ENCODE assay signal across 1 cellular context in the genomic region with DNA sequence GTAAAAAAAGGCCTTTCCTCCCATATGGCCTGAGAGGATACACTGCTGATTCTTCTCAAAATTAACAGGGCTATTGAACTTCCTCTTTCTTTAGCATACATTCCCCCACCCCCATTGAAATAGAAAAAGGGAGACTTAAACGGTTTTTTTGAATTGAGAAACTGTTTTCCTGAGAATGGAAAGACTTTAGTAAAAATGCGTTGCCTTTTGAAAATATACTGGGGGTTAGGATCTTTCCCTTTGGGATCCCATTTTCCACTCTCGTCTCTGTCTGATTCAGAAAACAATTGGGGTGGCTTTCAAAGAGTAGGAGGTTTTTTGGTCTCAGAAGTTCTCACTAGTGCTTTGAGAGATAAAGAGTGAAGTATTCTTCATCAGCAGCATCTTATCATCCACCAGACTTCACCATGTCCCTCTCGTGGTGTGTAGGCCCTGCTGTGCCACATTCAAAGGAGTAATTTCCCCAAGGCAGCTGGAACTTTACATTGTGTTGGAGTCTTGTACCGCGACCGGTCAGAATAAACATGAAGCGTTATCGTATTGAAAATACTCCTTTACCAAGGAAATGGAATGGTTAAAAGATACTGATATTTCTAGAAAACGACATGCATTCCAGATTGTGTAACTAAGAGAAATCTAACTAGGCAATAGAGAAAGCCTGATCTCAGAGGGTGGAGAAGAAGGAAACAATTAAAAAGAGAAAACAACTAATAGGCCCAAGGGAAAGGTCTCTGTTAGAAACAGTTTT.
TF ChIP-seq lines count a peak whose summit lies in the region.

No MANE protein-coding gene starts in this region.

TF ChIP-seq in GM12878, 131 proteins besides CTCF, POLR2A, EP300 and RAD21:
- no peak for TF ChIP-seq MYC (IDR thresholded peaks at IDR 0.05; ENCODE audit: insufficient read depth, insufficient read length, insufficient replicate concordance, low read length, severe bottlenecking)
- TF ChIP-seq RELB (IDR thresholded peaks at IDR 0.05; ENCODE audit: low read depth), result peak; percentile 19; the same call in 1 of the 2 replicates
- TF ChIP-seq DPF2 (IDR thresholded peaks at IDR 0.05), result no peak
- TF ChIP-seq JUNB (IDR thresholded peaks at IDR 0.05), result no peak
- peak; percentile 42; the same call in 1 of the 2 replicates for TF ChIP-seq SPI1 (IDR thresholded peaks at IDR 0.05; ENCODE audit: borderline replicate concordance, insufficient read depth, low read depth, low read length)
